ENCODE assay signal across 14 cellular contexts in genomic region chr9:37386988-37387387, GRCh38.
"Had no signal": no experiment of that assay in that cellular context is flagged by ENCODE, and none has a peak within 500 bp of the region (broad histone marks: within the 10 kb centered on the region; RNA-seq: fewer than 3 reads in every experiment).

No MANE protein-coding gene starts in this region.

- H3K27me3 ChIP-seq: cardiac muscle cell, gastroesophageal sphincter, hepatocyte, sigmoid colon, testis had no signal

- H3K27ac ChIP-seq: cardiac muscle cell, gastroesophageal sphincter, hepatocyte, sigmoid colon, testis, WERI-Rb-1 had no signal

- H3K4me1 ChIP-seq: gastroesophageal sphincter, sigmoid colon, testis had no signal

- H3K79me2 ChIP-seq: hepatocyte had no signal

- H3K4me3 ChIP-seq: cardiac muscle cell, gastroesophageal sphincter, hepatocyte, sigmoid colon, testis had no signal

- H3K9me3 ChIP-seq: gastroesophageal sphincter, sigmoid colon, testis had no signal

- H3K36me3 ChIP-seq: cardiac muscle cell, gastroesophageal sphincter, sigmoid colon, WERI-Rb-1 had no signal

- ATAC-seq: activated CD8-positive, alpha-beta T cell treated with anti-CD3 and anti-CD28 coated beads, Interleukin-2, amount 10 ng/mL, durations not matched to agents 7 days and 5 days; activated naive CD8-positive, alpha-beta T cell treated with anti-CD3 and anti-CD28 coated beads, Interleukin-2, amount 50 U/mL, for 24 hours; gastroesophageal sphincter; left ventricle myocardium superior; stimulated activated naive CD8-positive, alpha-beta T cell treated with anti-CD3 and anti-CD28 coated beads, Interleukin-15, Interleukin-2, amounts not matched to agents 100 U/mL and 50 U/mL, for 24 hours had no signal

- H3K4me2 ChIP-seq: hepatocyte had no signal

- DNase-seq: activated CD4-positive, alpha-beta T cell treated with anti-CD3 and anti-CD28 coated beads for 48 hours; activated CD8-positive, alpha-beta T cell treated with anti-CD3 and anti-CD28 coated beads, Interleukin-2, amount 10 ng/mL, durations not matched to agents 7 days and 5 days; activated naive CD4-positive, alpha-beta T cell treated with Interleukin-2 at 50 U/mL for 16 hours; activated naive CD8-positive, alpha-beta T cell treated with anti-CD3 and anti-CD28 coated beads, Interleukin-2, amount 50 U/mL, for 24 hours; effector CD4-positive, alpha-beta T cell; left ventricle myocardium superior; mesendoderm; sigmoid colon; stimulated activated naive CD8-positive, alpha-beta T cell treated with anti-CD3 and anti-CD28 coated beads, Interleukin-15, Interleukin-2, amounts not matched to agents 100 U/mL and 50 U/mL, for 24 hours; testis had no signal

- H2AFZ ChIP-seq: hepatocyte had no signal
